In the genomic region with DNA sequence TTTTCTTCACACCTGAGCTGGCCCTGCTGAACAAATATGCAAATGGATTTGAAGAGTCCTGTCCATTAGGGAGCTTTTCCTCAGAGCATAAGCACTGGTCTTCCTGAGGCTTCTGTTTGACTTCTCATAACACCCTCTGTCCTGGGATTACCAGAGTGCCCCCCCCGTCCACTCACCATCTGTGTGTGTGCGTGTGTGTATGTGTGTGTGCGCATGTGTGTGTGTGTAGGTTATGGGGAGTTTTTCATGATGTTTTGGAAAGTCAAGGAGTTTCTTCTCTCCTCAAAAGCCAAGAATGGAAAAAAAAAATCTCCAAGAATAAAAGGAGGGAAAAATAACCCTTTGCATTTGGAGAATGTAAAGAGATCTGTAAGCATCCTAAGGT, we compare ENCODE assay signal across 12 cellular contexts. TPM values are rescaled to one million over a fixed set of nuclear protein-coding genes. Genes with fewer than 3 reads are reported as not detected.
DNase-seq lines count a peak whose midpoint lies in the region; ATAC-seq and TF ChIP-seq lines count a peak whose summit lies in the region.
"Had no signal": no experiment of that assay in that cellular context is flagged by ENCODE, and none has a peak within 500 bp of the region (broad histone marks: within the 10 kb centered on the region; RNA-seq: fewer than 3 reads in every experiment).

No MANE protein-coding gene starts in this region.

- H3K27me3 ChIP-seq in RWPE2 (ENCODE audit: insufficient read depth, poor library complexity, severe bottlenecking) (no peaks in the 10 kb centered on the region), transverse colon (no peaks in the 10 kb centered on the region), GM23338 (ENCODE audit: insufficient read depth) (peaks cover 54% of the 10 kb centered on the region)
- H3K27me3 ChIP-seq: foreskin keratinocyte had no signal

- intact Hi-C loops in transverse colon (cut with DNase I; ENCODE audit: low total_unique reads), result no loop called here

- H3K27ac Mint-ChIP-seq in T-helper 2 cell treated with Interferon-gamma antibody and Interleukin-4, amounts not matched to agents 5 μg/mL and 100 μg/mL, for 36 hours, result no peak overlapping the region
- H3K27ac Mint-ChIP-seq in mesothelial cell of epicardium (no peak overlapping the region), GM23338 (no peak overlapping the region)
- H3K27ac Mint-ChIP-seq: naive B cell had no signal

- H3K4me2 ChIP-seq in GM23338, result no peak overlapping the region

- no peak for TF ChIP-seq EP300 in transverse colon (IDR thresholded peaks at IDR 0.05; ENCODE audit: low read depth)

- no peaks in the 10 kb centered on the region; the same call in 1 of the 2 replicates for H3K9me2 ChIP-seq in GM23338 (ENCODE audit: insufficient read depth)

- ATAC-seq in RWPE2 (ENCODE audit: low read depth) (no peak), GM18907 (IDR thresholded peaks at IDR 0.05; ENCODE audit: unreplicated experiment) (no peak), GM23338 (no peak)
- ATAC-seq: foreskin keratinocyte had no signal

- no peak for TF ChIP-seq POLR2A in transverse colon (IDR thresholded peaks at IDR 0.05)

- peaks cover 16% of the 10 kb centered on the region for H3K4me1 ChIP-seq in RWPE2 (ENCODE audit: insufficient read depth, poor library complexity, severe bottlenecking)
- peaks cover 4 to 20% (median 16%) of the 10 kb centered on the region in 4 donors for H3K4me1 ChIP-seq in transverse colon
- H3K4me1 ChIP-seq in GM23338 (ENCODE audit: insufficient read depth), result peaks cover 9% of the 10 kb centered on the region; the same call in 1 of the 2 replicates

- H3K36me3 Mint-ChIP-seq in T-helper 2 cell treated with Interferon-gamma antibody and Interleukin-4, amounts not matched to agents 5 μg/mL and 100 μg/mL, for 36 hours (ENCODE audit: low read depth), result no peaks in the 10 kb centered on the region
- H3K36me3 Mint-ChIP-seq in mesothelial cell of epicardium, result no peaks in the 10 kb centered on the region
- no peaks in the 10 kb centered on the region for H3K36me3 Mint-ChIP-seq in GM23338 (ENCODE audit: low read depth)

- H3K4me1 Mint-ChIP-seq in T-helper 2 cell treated with Interferon-gamma antibody and Interleukin-4, amounts not matched to agents 5 μg/mL and 100 μg/mL, for 36 hours (ENCODE audit: low read depth), result peaks cover 1% of the 10 kb centered on the region
- H3K4me1 Mint-ChIP-seq in mesothelial cell of epicardium, result peaks cover 13% of the 10 kb centered on the region
- H3K4me1 Mint-ChIP-seq in GM23338, result peaks cover 2% of the 10 kb centered on the region; the same call in 1 of the 3 replicates

- no peaks in the 10 kb centered on the region for H3K9me3 Mint-ChIP-seq in T-helper 2 cell treated with Interferon-gamma antibody and Interleukin-4, amounts not matched to agents 5 μg/mL and 100 μg/mL, for 36 hours
- H3K9me3 Mint-ChIP-seq in mesothelial cell of epicardium (peaks cover 9% of the 10 kb centered on the region), GM23338 (no peaks in the 10 kb centered on the region)

- in situ Hi-C loops in transverse colon (cut with MboI; ENCODE audit: low pct_ligation_motif_present in 1 of 4, low pct_unique_long_range_greater_than_20kb in 1 of 4, low sequenced_read_pairs in 3 of 4), result no loop called here

- H3K9me3 ChIP-seq in RWPE2 (ENCODE audit: severe bottlenecking), result no peaks in the 10 kb centered on the region
- no peaks in the 10 kb centered on the region for H3K9me3 ChIP-seq in transverse colon

- peaks cover 27% of the 10 kb centered on the region for H3K27me3 Mint-ChIP-seq in T-helper 2 cell treated with Interferon-gamma antibody and Interleukin-4, amounts not matched to agents 5 μg/mL and 100 μg/mL, for 36 hours (ENCODE audit: low read depth)
- peaks cover 23% of the 10 kb centered on the region for H3K27me3 Mint-ChIP-seq in mesothelial cell of epicardium (ENCODE audit: low read depth)
- peaks cover 16% of the 10 kb centered on the region for H3K27me3 Mint-ChIP-seq in GM23338 (ENCODE audit: insufficient read depth, low read depth, poor library complexity)

- DNase-seq in T-helper 2 cell treated with Interferon-gamma antibody and Interleukin-4, amounts not matched to agents 5 μg/mL and 100 μg/mL, for 36 hours (ENCODE audit: low spot score), result no peak
- no peak for DNase-seq in T-helper 2 cell
- no peak for DNase-seq in RWPE2 (ENCODE audit: low spot score)
- no peak for DNase-seq in mesothelial cell of epicardium (ENCODE audit: low spot score in 2 of 2, unreplicated experiment in 2 of 2)
- no peak for DNase-seq in transverse colon
- DNase-seq in stimulated activated CD4-positive, alpha-beta T cell treated with anti-CD3 and anti-CD28 coated beads, Interleukin-2, amount 100 ng/mL, for 48 hours, result no peak
- DNase-seq in GM23338 (ENCODE audit: low spot score), result no peak
- DNase-seq: activated CD4-positive, alpha-beta T cell treated with anti-CD3 and anti-CD28 coated beads for 4 hours; activated T-cell treated with anti-CD3 and anti-CD28 coated beads, Interleukin-2, amount 50 U/mL, for 48 hours; foreskin keratinocyte; naive B cell had no signal

- no peak overlapping the region for H3K4me3 ChIP-seq in RWPE2 (ENCODE audit: severe bottlenecking)
- no peak overlapping the region for H3K4me3 ChIP-seq in transverse colon
- H3K4me3 ChIP-seq in GM23338, result no peak overlapping the region

- no peaks in the 10 kb centered on the region for H4K20me1 ChIP-seq in GM23338 (replicated peaks; ENCODE audit: insufficient read depth)

- peak overlapping the region; percentile 79 for H3K27ac ChIP-seq in RWPE2 (ENCODE audit: poor library complexity, severe bottlenecking)
- peak overlapping the region in 3 of 4 donors; percentile 84 to 86 (median 85) for H3K27ac ChIP-seq in transverse colon
- H3K27ac ChIP-seq in GM23338 (ENCODE audit: low read depth), result no peak overlapping the region

- H3K79me2 ChIP-seq in GM23338 (replicated peaks; ENCODE audit: insufficient read depth), result no peaks in the 10 kb centered on the region

- H2AFZ ChIP-seq in GM23338, result no peak overlapping the region

- TF ChIP-seq CTCF in RWPE2 (IDR thresholded peaks at IDR 0.05; ENCODE audit: poor library complexity, severe bottlenecking) (no peak), mesothelial cell of epicardium (IDR thresholded peaks at IDR 0.05; ENCODE audit: unreplicated experiment) (no peak), transverse colon (IDR thresholded peaks at IDR 0.05) (no peak), GM23338 (conservative IDR thresholded peaks at IDR 0.05; ENCODE audit: low read depth in 2 of 2) (no peak)

- H3K4me3 Mint-ChIP-seq in T-helper 2 cell treated with Interferon-gamma antibody and Interleukin-4, amounts not matched to agents 5 μg/mL and 100 μg/mL, for 36 hours, result peak overlapping the region; percentile 30
- peak overlapping the region; percentile 15 for H3K4me3 Mint-ChIP-seq in mesothelial cell of epicardium
- H3K4me3 Mint-ChIP-seq in GM23338, result no peak overlapping the region

- H3F3A ChIP-seq in GM23338 (replicated peaks; ENCODE audit: low read depth), result no peaks in the 10 kb centered on the region

- WGBS in transverse colon (ENCODE audit: low coverage in 1 of 2), 2 donors, result 91 to 100% methylated on average over 1 to 3 of the region's 3 CpGs

- H3K36me3 ChIP-seq in RWPE2 (ENCODE audit: low read depth), result no peaks in the 10 kb centered on the region
- no peaks in the 10 kb centered on the region for H3K36me3 ChIP-seq in transverse colon
- no peaks in the 10 kb centered on the region for H3K36me3 ChIP-seq in GM23338 (ENCODE audit: insufficient read depth)

TF ChIP-seq in GM23338, 12 proteins besides CTCF, POLR2A, EP300 and RAD21:
- TF ChIP-seq ZNF114 (CRISPR knock-in tag; IDR thresholded peaks at IDR 0.05), result no peak
- TF ChIP-seq JUNB (IDR thresholded peaks at IDR 0.05; ENCODE audit: unreplicated experiment), result no peak
TF ChIP-seq in GM23338: peak in this region for 0.

RNA-seq across cellular contexts. Expression of gene COMTD1, which starts 57.7 kb away (rescaled TPM):
- total RNA-seq in mesothelial cell of epicardium (13.9 to 14.7 TPM (median 13.9 TPM) in 3 replicates), transverse colon (100 to 1,000 TPM in 3 of 4 donors, 10 to 100 TPM in 1; 90.7 to 761 (median 173) TPM)
- total RNA-seq in GM23338 (2014; rRNA removed; shearing (Covaris generic)), result 39.6 and 40.0 TPM in 2 replicates
- polyA plus RNA-seq in GM23338 (2016; fragmentation: Nextera tagmentation; extraction: Ambion mirVana), result 46.7 and 54.1 TPM in 2 replicates
